18 cellular contexts compared by ENCODE assay signal in the genomic region with DNA sequence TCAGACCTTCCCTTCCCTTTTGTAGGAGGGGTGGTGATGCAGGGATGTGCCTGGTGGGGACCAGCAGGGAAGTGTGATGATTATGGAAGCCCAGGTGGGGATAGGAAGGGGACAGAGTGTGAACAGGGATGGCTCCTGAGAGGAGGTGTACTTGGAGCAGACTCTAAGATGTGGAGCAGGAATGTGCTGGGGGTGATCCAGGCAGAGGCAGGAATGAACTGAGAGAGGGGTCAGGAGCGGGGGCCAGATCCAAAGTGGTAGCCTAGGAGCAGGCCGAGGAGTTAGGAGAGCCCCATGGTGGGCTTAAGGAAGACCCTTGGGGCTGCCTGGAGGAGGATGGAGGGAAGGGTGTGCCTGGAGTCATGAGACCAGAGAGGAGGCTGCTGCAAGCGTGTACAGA.
"Had no signal": no experiment of that assay in that cellular context is flagged by ENCODE, and none has a peak within 500 bp of the region (broad histone marks: within the 10 kb centered on the region; RNA-seq: fewer than 3 reads in every experiment).

No MANE protein-coding gene starts in this region.

- H3K4me3 Mint-ChIP-seq: activated CD4-positive, alpha-beta T cell treated with anti-CD3 and anti-CD28 coated beads, Interleukin-2, amount 10 ng/mL, durations not matched to agents 24 days and 14 days; activated CD8-positive, alpha-beta T cell treated with anti-CD3 and anti-CD28 coated beads, Interleukin-2, amount 10 ng/mL, durations not matched to agents 7 days and 5 days; activated T-cell treated with anti-CD3 and anti-CD28 coated beads, Interleukin-2, amount 50 U/mL, for 24 hours; neural progenitor cell; stimulated activated naive CD8-positive, alpha-beta T cell treated with anti-CD3 and anti-CD28 coated beads, Interleukin-15, Interleukin-2, amounts not matched to agents 100 ng/mL and 50 ng/mL, for 24 hours had no signal

- H3K9ac ChIP-seq: neural progenitor cell had no signal

- H3K9me3 ChIP-seq: breast epithelium, esophagus muscularis mucosa, lower lobe of right lung, psoas muscle, tibial nerve had no signal

- H3K9me3 Mint-ChIP-seq: activated CD4-positive, alpha-beta T cell treated with anti-CD3 and anti-CD28 coated beads, Interleukin-2, amount 10 ng/mL, durations not matched to agents 24 days and 14 days; activated T-cell treated with anti-CD3 and anti-CD28 coated beads, Interleukin-2, amount 50 U/mL, for 24 hours; activated T-helper 2 cell treated with anti-CD3 and anti-CD28 coated beads, Interferon-gamma antibody, Interleukin-2, Interleukin-4, amounts not matched to agents 10 μg/mL and 5 μg/mL and 100 μg/mL, durations not matched to agents 14 hours and 24 hours and 36 hours; neural progenitor cell; stimulated activated naive CD8-positive, alpha-beta T cell treated with anti-CD3 and anti-CD28 coated beads, Interleukin-15, Interleukin-2, amounts not matched to agents 100 ng/mL and 50 ng/mL, for 24 hours had no signal

- H3K36me3 ChIP-seq: breast epithelium, esophagus muscularis mucosa, lower lobe of right lung, neural progenitor cell, tibial nerve had no signal

- DNase-seq: activated CD4-positive, alpha-beta T cell treated with anti-CD3 and anti-CD28 coated beads, Interleukin-2, amount 10 ng/mL, durations not matched to agents 24 days and 14 days; activated CD8-positive, alpha-beta T cell treated with anti-CD3 and anti-CD28 coated beads, Interleukin-2, amount 10 ng/mL, durations not matched to agents 7 days and 5 days; activated naive CD4-positive, alpha-beta T cell treated with anti-CD3 and anti-CD28 coated beads, Interleukin-2, amount 50 U/mL, for 16 hours; activated T-cell treated with anti-CD3 and anti-CD28 coated beads, Interleukin-2, amount 50 U/mL, for 24 hours; aorta; cortex of kidney; effector CD8-positive, alpha-beta T cell; left colon; lower lobe of right lung; psoas muscle; stimulated activated CD4-positive, alpha-beta T cell treated with anti-CD3 and anti-CD28 coated beads, Interleukin-2, amount 100 ng/mL, for 24 hours had no signal

- H3K4me3 ChIP-seq: breast epithelium, esophagus muscularis mucosa, lower lobe of right lung, neural progenitor cell, psoas muscle, tibial nerve had no signal

- H3K27ac ChIP-seq: breast epithelium, esophagus muscularis mucosa, lower lobe of right lung, neural progenitor cell, psoas muscle, tibial nerve had no signal

- H3K27me3 ChIP-seq: breast epithelium, esophagus muscularis mucosa had no signal

- H3K4me1 ChIP-seq: neural progenitor cell had no signal

- ATAC-seq: activated CD8-positive, alpha-beta T cell treated with anti-CD3 and anti-CD28 coated beads, Interleukin-2, amount 10 ng/mL, durations not matched to agents 7 days and 5 days; left colon; lower lobe of right lung; psoas muscle; right cardiac atrium had no signal

- H3K27ac Mint-ChIP-seq: activated CD4-positive, alpha-beta T cell treated with anti-CD3 and anti-CD28 coated beads, Interleukin-2, amount 10 ng/mL, durations not matched to agents 24 days and 14 days; activated CD8-positive, alpha-beta T cell treated with anti-CD3 and anti-CD28 coated beads, Interleukin-2, amount 10 ng/mL, durations not matched to agents 7 days and 5 days; activated T-cell treated with anti-CD3 and anti-CD28 coated beads, Interleukin-2, amount 50 U/mL, for 24 hours; activated T-helper 2 cell treated with anti-CD3 and anti-CD28 coated beads, Interferon-gamma antibody, Interleukin-2, Interleukin-4, amounts not matched to agents 10 μg/mL and 5 μg/mL and 100 μg/mL, durations not matched to agents 14 hours and 24 hours and 36 hours; neural progenitor cell; stimulated activated naive CD8-positive, alpha-beta T cell treated with anti-CD3 and anti-CD28 coated beads, Interleukin-15, Interleukin-2, amounts not matched to agents 100 ng/mL and 50 ng/mL, for 24 hours had no signal
